20 cellular contexts compared by ENCODE assay signal in the genomic region with DNA sequence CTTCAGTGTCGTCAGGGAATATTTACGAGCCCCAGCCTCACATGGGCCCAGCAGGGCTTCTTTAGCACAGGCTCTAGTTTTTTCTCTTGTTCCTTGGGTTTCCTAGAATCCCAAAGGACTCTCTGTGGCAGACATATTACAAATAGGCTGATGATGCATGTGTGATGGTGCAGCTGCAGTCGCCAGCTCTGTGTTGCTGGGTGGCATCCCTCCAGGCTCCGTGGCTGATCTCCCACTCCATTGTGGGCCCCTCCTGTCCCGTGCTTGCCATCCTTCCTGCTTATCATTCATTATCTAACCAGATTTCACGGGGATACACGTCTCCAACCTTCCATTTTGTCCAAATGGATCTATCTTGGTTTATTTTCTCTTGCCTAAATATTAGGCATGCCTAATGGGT. TPM values are rescaled to one million over a fixed set of nuclear protein-coding genes. Genes with fewer than 3 reads are reported as not detected.
DNase-seq lines count a peak whose midpoint lies in the region; ATAC-seq and TF ChIP-seq lines count a peak whose summit lies in the region.
"Had no signal": no experiment of that assay in that cellular context is flagged by ENCODE, and none has a peak within 500 bp of the region (broad histone marks: within the 10 kb centered on the region; RNA-seq: fewer than 3 reads in every experiment).

No MANE protein-coding gene starts in this region.

- CTCF ChIA-PET in activated CD8-positive, alpha-beta T cell treated with anti-CD3 and anti-CD28 coated beads for 36 hours (lab: Charles Lee), result no interaction called here
- CTCF ChIA-PET in activated CD8-positive, alpha-beta T cell treated with anti-CD3 and anti-CD28 coated beads, Interleukin-2, amount 10 ng/mL, durations not matched to agents 7 days and 5 days (lab: Charles Lee), result no interaction called here

- no peak for ATAC-seq in activated CD8-positive, alpha-beta T cell treated with anti-CD3 and anti-CD28 coated beads for 36 hours
- ATAC-seq in activated CD8-positive, alpha-beta T cell treated with anti-CD3 and anti-CD28 coated beads, Interleukin-2, amount 10 ng/mL, durations not matched to agents 7 days and 5 days, result no peak
- ATAC-seq in memory B cell (ENCODE audit: low read depth), result no peak
- ATAC-seq in gastrocnemius medialis, result no peak
- ATAC-seq: Right ventricle myocardium inferior had no signal

- no peaks in the 10 kb centered on the region for H3K9me3 Mint-ChIP-seq in activated CD8-positive, alpha-beta T cell treated with anti-CD3 and anti-CD28 coated beads for 36 hours
- H3K9me3 Mint-ChIP-seq in activated CD8-positive, alpha-beta T cell treated with anti-CD3 and anti-CD28 coated beads, Interleukin-2, amount 10 ng/mL, durations not matched to agents 7 days and 5 days (ENCODE audit: insufficient read depth), result no peaks in the 10 kb centered on the region
- no peaks in the 10 kb centered on the region for H3K9me3 Mint-ChIP-seq in memory B cell
- H3K9me3 Mint-ChIP-seq: HFFc6 had no signal

- TF ChIP-seq POLR2A in gastrocnemius medialis (IDR thresholded peaks at IDR 0.05), result peak in 1 of 2 donors; percentile 7

- H3K36me3 Mint-ChIP-seq in activated CD8-positive, alpha-beta T cell treated with anti-CD3 and anti-CD28 coated beads for 36 hours (ENCODE audit: low read depth), result peaks cover 34% of the 10 kb centered on the region
- H3K36me3 Mint-ChIP-seq in activated CD8-positive, alpha-beta T cell treated with anti-CD3 and anti-CD28 coated beads, Interleukin-2, amount 10 ng/mL, durations not matched to agents 7 days and 5 days (ENCODE audit: low read depth), result peaks cover 33% of the 10 kb centered on the region
- H3K36me3 Mint-ChIP-seq in memory B cell, result peaks cover 6% of the 10 kb centered on the region

- intact Hi-C loops in activated CD8-positive, alpha-beta T cell treated with anti-CD3 and anti-CD28 coated beads for 36 hours (cut with micrococcal nuclease), result no loop called here
- intact Hi-C loops in gastrocnemius medialis (cut with DNase I; ENCODE audit: low total_unique reads), result no loop called here

- DNase-seq in activated CD8-positive, alpha-beta T cell treated with anti-CD3 and anti-CD28 coated beads for 36 hours, result no peak
- DNase-seq in activated CD8-positive, alpha-beta T cell treated with anti-CD3 and anti-CD28 coated beads, Interleukin-2, amount 10 ng/mL, durations not matched to agents 7 days and 5 days, result no peak
- no peak for DNase-seq in memory B cell (ENCODE audit: low spot score in 2 of 2)
- DNase-seq in gastrocnemius medialis, result peak in 1 of 2 donors; percentile 15
- no peak for DNase-seq in NCI-H524 treated with DMSO at 0.1 percent for 48 hours (lab: John Stamatoyannopoulos, UW)
- DNase-seq in NCI-H128 (lab: John Stamatoyannopoulos, UW; ENCODE audit: unreplicated experiment), result no peak
- no peak for DNase-seq in NCI-H1048 (lab: John Stamatoyannopoulos, UW)
- DNase-seq: 8988T, GF-D8, HFFc6, KG1, NCI-H1436 treated with DMSO at 0.1 percent for 48 hours, NCI-H2081, NCI-H524 had no signal

- H3K4me3 Mint-ChIP-seq in activated CD8-positive, alpha-beta T cell treated with anti-CD3 and anti-CD28 coated beads for 36 hours, result no peak overlapping the region
- no peak overlapping the region for H3K4me3 Mint-ChIP-seq in activated CD8-positive, alpha-beta T cell treated with anti-CD3 and anti-CD28 coated beads, Interleukin-2, amount 10 ng/mL, durations not matched to agents 7 days and 5 days
- H3K4me3 Mint-ChIP-seq in memory B cell, result no peak overlapping the region
- H3K4me3 Mint-ChIP-seq: HFFc6 had no signal

- peaks cover 18 to 38% of the 10 kb centered on the region in 2 donors for H3K4me1 ChIP-seq in gastrocnemius medialis

- no peaks in the 10 kb centered on the region for H3K9me3 ChIP-seq in gastrocnemius medialis
- H3K9me3 ChIP-seq: BLaER1 treated with 17β-estradiol and CSF1 and Interleukin-3, amounts not matched to agents 10 nM and 100 nM; Peyer's patch had no signal

- H3K27me3 ChIP-seq in gastrocnemius medialis, result no peaks in the 10 kb centered on the region
- H3K27me3 ChIP-seq: BLaER1 treated with 17β-estradiol and CSF1 and Interleukin-3, amounts not matched to agents 10 nM and 100 nM; Peyer's patch had no signal

- H3K4me1 Mint-ChIP-seq in activated CD8-positive, alpha-beta T cell treated with anti-CD3 and anti-CD28 coated beads for 36 hours (ENCODE audit: low read depth), result peaks cover 78% of the 10 kb centered on the region
- peaks cover 68% of the 10 kb centered on the region for H3K4me1 Mint-ChIP-seq in activated CD8-positive, alpha-beta T cell treated with anti-CD3 and anti-CD28 coated beads, Interleukin-2, amount 10 ng/mL, durations not matched to agents 7 days and 5 days (ENCODE audit: low read depth)
- peaks cover 24% of the 10 kb centered on the region for H3K4me1 Mint-ChIP-seq in memory B cell

- peak overlapping the region; percentile 37 for H3K27ac ChIP-seq in angular gyrus (ENCODE audit: low read depth, low read length)
- peak overlapping the region; percentile 47 to 99 (median 82) for H3K27ac ChIP-seq in gastrocnemius medialis
- H3K27ac ChIP-seq: BLaER1 treated with 17β-estradiol and CSF1 and Interleukin-3, amounts not matched to agents 10 nM and 100 nM; Peyer's patch had no signal

- no peaks in the 10 kb centered on the region for H3K27me3 Mint-ChIP-seq in activated CD8-positive, alpha-beta T cell treated with anti-CD3 and anti-CD28 coated beads for 36 hours
- H3K27me3 Mint-ChIP-seq in activated CD8-positive, alpha-beta T cell treated with anti-CD3 and anti-CD28 coated beads, Interleukin-2, amount 10 ng/mL, durations not matched to agents 7 days and 5 days (ENCODE audit: low read depth), result no peaks in the 10 kb centered on the region
- H3K27me3 Mint-ChIP-seq in memory B cell, result no peaks in the 10 kb centered on the region

- TF ChIP-seq CTCF in activated CD8-positive, alpha-beta T cell treated with anti-CD3 and anti-CD28 coated beads for 36 hours (IDR thresholded peaks at IDR 0.05), result no peak
- TF ChIP-seq CTCF in gastrocnemius medialis (IDR thresholded peaks at IDR 0.05 in 4 of 5, conservative IDR thresholded peaks at IDR 0.05 in 1 of 5), result no peak

- POLR2A ChIA-PET in activated CD8-positive, alpha-beta T cell treated with anti-CD3 and anti-CD28 coated beads for 36 hours (lab: Charles Lee), result interaction anchor here (1.5 to 14.1 kb wide), 2 partner anchors 11 to 20 kb away, joined by 5 to 176 read pairs; a partner anchor contains a TSS
- POLR2A ChIA-PET in activated CD8-positive, alpha-beta T cell treated with anti-CD3 and anti-CD28 coated beads, Interleukin-2, amount 10 ng/mL, durations not matched to agents 7 days and 5 days (lab: Charles Lee), result no interaction called here

- peaks cover 3 to 44% of the 10 kb centered on the region in 2 donors for H3K36me3 ChIP-seq in gastrocnemius medialis

- no peak overlapping the region for H3K4me3 ChIP-seq in gastrocnemius medialis
- H3K4me3 ChIP-seq: BLaER1 treated with 17β-estradiol and CSF1 and Interleukin-3, amounts not matched to agents 10 nM and 100 nM; Peyer's patch had no signal

- in situ Hi-C loops in gastrocnemius medialis (cut with MboI; ENCODE audit: low sequenced_read_pairs in 4 of 4), result no loop called here

- peak overlapping the region; percentile 26 for H3K27ac Mint-ChIP-seq in activated CD8-positive, alpha-beta T cell treated with anti-CD3 and anti-CD28 coated beads for 36 hours
- H3K27ac Mint-ChIP-seq in activated CD8-positive, alpha-beta T cell treated with anti-CD3 and anti-CD28 coated beads, Interleukin-2, amount 10 ng/mL, durations not matched to agents 7 days and 5 days, result no peak overlapping the region
- peak overlapping the region; percentile 80 for H3K27ac Mint-ChIP-seq in memory B cell
- H3K27ac Mint-ChIP-seq: HFFc6 had no signal

RNA-seq across cellular contexts. Expression of a gene that starts 8.1 kb away (rescaled TPM):
- 1 to 10 TPM; 1.5 to 2.2 TPM for total RNA-seq in activated CD8-positive, alpha-beta T cell treated with anti-CD3 and anti-CD28 coated beads for 36 hours
- 1 to 10 TPM; 2.9 TPM for total RNA-seq in activated CD8-positive, alpha-beta T cell treated with anti-CD3 and anti-CD28 coated beads, Interleukin-2, amount 10 ng/mL, durations not matched to agents 7 days and 5 days
- total RNA-seq in gastrocnemius medialis, result 100 to 1,000 TPM; 489 to 938 (median 679) TPM
- total RNA-seq: H4 had no signal

RNA-seq across cellular contexts. Expression of a gene that starts 18.1 kb away (rescaled TPM):
- 100 to 1,000 TPM; 244 to 252 TPM for total RNA-seq in activated CD8-positive, alpha-beta T cell treated with anti-CD3 and anti-CD28 coated beads for 36 hours
- total RNA-seq in activated CD8-positive, alpha-beta T cell treated with anti-CD3 and anti-CD28 coated beads, Interleukin-2, amount 10 ng/mL, durations not matched to agents 7 days and 5 days, result 100 to 1,000 TPM; 205 to 218 TPM
- 100 to 1,000 TPM in 1 of 4 donors, 10 to 100 TPM in 3; 16.8 to 284 (median 56.7) TPM for total RNA-seq in gastrocnemius medialis

RNA-seq across cellular contexts. Expression of a gene that starts 49.9 kb away (rescaled TPM):
- total RNA-seq in activated CD8-positive, alpha-beta T cell treated with anti-CD3 and anti-CD28 coated beads for 36 hours, result under 1 TPM in 1 of 2 experiments, not detected in 1; 0.18 TPM
- total RNA-seq in activated CD8-positive, alpha-beta T cell treated with anti-CD3 and anti-CD28 coated beads, Interleukin-2, amount 10 ng/mL, durations not matched to agents 7 days and 5 days, result not detected
- total RNA-seq in gastrocnemius medialis, result not detected
- total RNA-seq: Daoy, H4, Right ventricle myocardium inferior had no signal

Comparison
In these comparisons a context has a peak if more than half of its experiments do, and no peak if none do; other contexts are left out.
1. RNA of a gene that starts 8.1 kb away (total RNA-seq): 489 to 938 TPM in gastrocnemius medialis; 2.9 TPM in activated CD8-positive, alpha-beta T cell treated with anti-CD3 and anti-CD28 coated beads, Interleukin-2, amount 10 ng/mL, durations not matched to agents 7 days and 5 days and 1.5 to 2.2 TPM in activated CD8-positive, alpha-beta T cell treated with anti-CD3 and anti-CD28 coated beads for 36 hours; every median in the first group is over 100 times any median in the second.